23 cellular contexts compared by ENCODE assay signal in the genomic region with DNA sequence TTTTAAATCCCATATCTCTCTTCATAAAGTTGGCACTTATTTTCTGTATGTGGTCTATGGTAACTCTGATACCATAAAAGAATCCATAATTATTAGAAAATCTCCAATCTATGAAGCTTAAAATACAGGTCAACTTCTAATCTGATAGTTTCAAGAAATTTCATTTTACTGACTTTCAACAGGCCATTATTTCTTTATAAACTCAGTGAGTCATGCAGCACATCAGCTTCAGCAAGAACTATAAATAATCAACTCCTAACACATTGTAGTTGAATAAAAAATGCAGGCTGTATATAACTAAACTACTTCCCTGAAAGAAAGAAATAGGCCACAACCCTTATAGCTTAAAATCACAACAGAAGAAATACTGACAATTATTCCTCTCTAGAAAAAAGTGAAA.
"Had no signal": no experiment of that assay in that cellular context is flagged by ENCODE, and none has a peak within 500 bp of the region (broad histone marks: within the 10 kb centered on the region; RNA-seq: fewer than 3 reads in every experiment).

No MANE protein-coding gene starts in this region.

- H3K4me3 ChIP-seq: breast epithelium, dorsolateral prefrontal cortex, lung, smooth muscle cell, stomach, testis had no signal

- H3K4me2 ChIP-seq: smooth muscle cell had no signal

- H3K4me1 Mint-ChIP-seq: activated B cell treated with CpG ODN at 0.5 μM for 24 hours; activated CD4-positive, alpha-beta T cell treated with anti-CD3 and anti-CD28 coated beads, Interleukin-2, amount 10 ng/mL, durations not matched to agents 24 days and 14 days; activated naive CD8-positive, alpha-beta T cell treated with anti-CD3 and anti-CD28 coated beads for 36 hours; endodermal cell; immature natural killer cell had no signal

- DNase-seq: activated B cell treated with CpG ODN at 0.5 μM for 24 hours; activated CD4-positive, alpha-beta T cell treated with anti-CD3 and anti-CD28 coated beads, Interleukin-2, amount 10 ng/mL, durations not matched to agents 24 days and 14 days; activated CD8-positive, alpha-beta memory T cell treated with anti-CD3 and anti-CD28 coated beads for 24 hours; activated gamma-delta T cell treated with Interleukin-2 at 50 U/mL for 16 hours; activated naive CD8-positive, alpha-beta T cell treated with anti-CD3 and anti-CD28 coated beads for 36 hours; anterior cingulate cortex; cerebellar nuclear complex; dorsolateral prefrontal cortex; endodermal cell; erythroblast; foreskin melanocyte; head of caudate nucleus; immature natural killer cell; left colon; midbrain; right cardiac atrium; stomach; SW 1271; testis had no signal

- H3K27ac ChIP-seq: breast epithelium, stomach, testis had no signal

- H3K4me1 ChIP-seq: breast epithelium, stomach, testis had no signal

- H3K27ac Mint-ChIP-seq: activated B cell treated with CpG ODN at 0.5 μM for 24 hours; activated CD4-positive, alpha-beta T cell treated with anti-CD3 and anti-CD28 coated beads, Interleukin-2, amount 10 ng/mL, durations not matched to agents 24 days and 14 days; activated naive CD8-positive, alpha-beta T cell treated with anti-CD3 and anti-CD28 coated beads for 36 hours; endodermal cell; immature natural killer cell; progenitor cell of endocrine pancreas had no signal

- H3K36me3 Mint-ChIP-seq: activated naive CD8-positive, alpha-beta T cell treated with anti-CD3 and anti-CD28 coated beads for 36 hours; immature natural killer cell had no signal

- H3K9me3 ChIP-seq: breast epithelium, stomach, testis had no signal

- H3K9me3 Mint-ChIP-seq: activated B cell treated with CpG ODN at 0.5 μM for 24 hours; activated CD4-positive, alpha-beta T cell treated with anti-CD3 and anti-CD28 coated beads, Interleukin-2, amount 10 ng/mL, durations not matched to agents 24 days and 14 days; activated naive CD8-positive, alpha-beta T cell treated with anti-CD3 and anti-CD28 coated beads for 36 hours; endodermal cell; immature natural killer cell had no signal

- H3K4me3 Mint-ChIP-seq: activated B cell treated with CpG ODN at 0.5 μM for 24 hours; activated CD4-positive, alpha-beta T cell treated with anti-CD3 and anti-CD28 coated beads, Interleukin-2, amount 10 ng/mL, durations not matched to agents 24 days and 14 days; activated naive CD8-positive, alpha-beta T cell treated with anti-CD3 and anti-CD28 coated beads for 36 hours; endodermal cell; immature natural killer cell had no signal

- H3K27me3 ChIP-seq: breast epithelium, dorsolateral prefrontal cortex, stomach, testis had no signal

- H3K36me3 ChIP-seq: breast epithelium, stomach had no signal

- H3K27me3 Mint-ChIP-seq: progenitor cell of endocrine pancreas had no signal
